In genomic region chr10:54682554-54682953, GRCh38 we compare ENCODE assay signal across 5 cellular contexts.
"Had no signal": no experiment of that assay in that cellular context is flagged by ENCODE, and none has a peak within 500 bp of the region (broad histone marks: within the 10 kb centered on the region; RNA-seq: fewer than 3 reads in every experiment).

No MANE protein-coding gene starts in this region.

- H3K27ac ChIP-seq: HL-60 had no signal

- H3K4me3 ChIP-seq: K562 had no signal

- DNase-seq: IMR-90, KBM-7 had no signal

- ATAC-seq: HepG2, K562 had no signal
